Comparison of ENCODE assay signal across 1 cellular context in genomic region chr6:88157106-88157505, GRCh38.
TF ChIP-seq lines count a peak whose summit lies in the region.

No MANE protein-coding gene starts in this region.

TF ChIP-seq in GM23338, 12 proteins besides CTCF, POLR2A, EP300 and RAD21:
- TF ChIP-seq EZH2phosphoT487 (IDR thresholded peaks at IDR 0.05; ENCODE audit: unreplicated experiment), result no peak
- TF ChIP-seq CREB1 (CRISPR knock-in tag; IDR thresholded peaks at IDR 0.05; ENCODE audit: low read depth), result no peak
- no peak for TF ChIP-seq NANOG (IDR thresholded peaks at IDR 0.05; ENCODE audit: borderline replicate concordance)
- TF ChIP-seq ZNF331 (CRISPR knock-in tag; IDR thresholded peaks at IDR 0.05; ENCODE audit: low read depth), result no peak
- no peak for TF ChIP-seq EZH2 (IDR thresholded peaks at IDR 0.05; ENCODE audit: low read depth, unreplicated experiment)
- no peak for TF ChIP-seq JUNB (IDR thresholded peaks at IDR 0.05; ENCODE audit: unreplicated experiment)
- no peak for TF ChIP-seq ZNF114 (CRISPR knock-in tag; IDR thresholded peaks at IDR 0.05)
- TF ChIP-seq POLR2AphosphoS5 (IDR thresholded peaks at IDR 0.05; ENCODE audit: low read depth), result no peak
- TF ChIP-seq ETS1 (IDR thresholded peaks at IDR 0.05), result no peak
- TF ChIP-seq ZNF462 (CRISPR knock-in tag; IDR thresholded peaks at IDR 0.05), result no peak
- no peak for TF ChIP-seq REST (IDR thresholded peaks at IDR 0.05; ENCODE audit: unreplicated experiment)
- no peak for TF ChIP-seq STAT1 (IDR thresholded peaks at IDR 0.05; ENCODE audit: unreplicated experiment)
